In genomic region chr2:207394812-207395534, GRCh38 we compare ENCODE assay signal across 8 cellular contexts.
A peak's percentile ranks its signal among the peaks of the same experiment; 100 is the strongest.
DNase-seq lines count a peak whose midpoint lies in the region; TF ChIP-seq lines count a peak whose summit lies in the region.

No MANE protein-coding gene starts in this region.

- no peak overlapping the region for H4K5ac ChIP-seq in mesendoderm (ENCODE audit: low read length)

- H3K9me3 ChIP-seq in left ventricle myocardium inferior (replicated peaks), result no peaks in the 10 kb centered on the region

- H3K36me3 Mint-ChIP-seq in progenitor cell of endocrine pancreas (ENCODE audit: insufficient read depth), result no peaks in the 10 kb centered on the region

- no peak overlapping the region for H3K27ac ChIP-seq in mesendoderm (ENCODE audit: low read depth, low read length)
- no peak overlapping the region for H3K27ac ChIP-seq in left ventricle myocardium inferior (replicated peaks)

- no peak overlapping the region for H2BK120ac ChIP-seq in mesendoderm (ENCODE audit: low read depth, low read length)

- H3K4me3 ChIP-seq in astrocyte of the spinal cord (ENCODE audit: low read depth, low read length) (no peak overlapping the region), retinal pigment epithelial cell (ENCODE audit: low read length) (no peak overlapping the region), mesendoderm (ENCODE audit: low read length) (no peak overlapping the region), left ventricle myocardium inferior (no peak overlapping the region)

- H3K79me2 ChIP-seq in mesendoderm (ENCODE audit: control insufficient read depth, insufficient read depth, low read length), result no peaks in the 10 kb centered on the region

- H3K56ac ChIP-seq in mesendoderm (ENCODE audit: low read length), result no peak overlapping the region

- H3K4me2 ChIP-seq in mesendoderm (ENCODE audit: low read length), result no peak overlapping the region

- no peaks in the 10 kb centered on the region for H3K4me1 ChIP-seq in mesendoderm (ENCODE audit: control insufficient read depth, low read depth, low read length)
- H3K4me1 ChIP-seq in left ventricle myocardium inferior, result peaks cover 8% of the 10 kb centered on the region

- H3K4me1 Mint-ChIP-seq in progenitor cell of endocrine pancreas (ENCODE audit: low read depth), result peaks cover 4% of the 10 kb centered on the region

- DNase-seq in EL (peak; percentile 99), LoVo (ENCODE audit: low spot score) (peak; percentile 79), astrocyte of the spinal cord (ENCODE audit: low read depth, low spot score) (peak; percentile 97), retinal pigment epithelial cell (ENCODE audit: low read depth) (peak; percentile 62), DMS79 treated with DMSO at 0.1 percent for 48 hours (lab: John Stamatoyannopoulos, UW) (no peak), mesendoderm (no peak), progenitor cell of endocrine pancreas (ENCODE audit: low spot score, unreplicated experiment) (no peak), left ventricle myocardium inferior (no peak)

- H3K36me3 ChIP-seq in mesendoderm (ENCODE audit: control insufficient read depth, insufficient read depth, low read length) (no peaks in the 10 kb centered on the region), left ventricle myocardium inferior (no peaks in the 10 kb centered on the region)

- H3K27me3 ChIP-seq in mesendoderm (ENCODE audit: insufficient read depth, low read length, poor library complexity) (no peaks in the 10 kb centered on the region), left ventricle myocardium inferior (ENCODE audit: low read depth) (no peaks in the 10 kb centered on the region)

- H3K27me3 Mint-ChIP-seq in progenitor cell of endocrine pancreas, result no peaks in the 10 kb centered on the region

- H4K8ac ChIP-seq in mesendoderm (ENCODE audit: low read depth, low read length), result no peak overlapping the region

- in situ Hi-C loops in astrocyte of the spinal cord (cut with HindIII; ENCODE audit: low sequenced_read_pairs), result no loop called here

- H2AK5ac ChIP-seq in mesendoderm (ENCODE audit: low read length), result no peak overlapping the region

- no peaks in the 10 kb centered on the region for H3K79me1 ChIP-seq in mesendoderm (ENCODE audit: low read length)

- TF ChIP-seq CTCF in astrocyte of the spinal cord (IDR thresholded peaks at IDR 0.05; ENCODE audit: low read depth, low read length) (no peak), retinal pigment epithelial cell (conservative IDR thresholded peaks at IDR 0.05; ENCODE audit: low read depth, low read length) (no peak), progenitor cell of endocrine pancreas (IDR thresholded peaks at IDR 0.05; ENCODE audit: unreplicated experiment) (no peak), left ventricle myocardium inferior (IDR thresholded peaks at IDR 0.05; ENCODE audit: borderline replicate concordance) (no peak)

- no CpG with 5 or more reads among the region's 7 CpGs for WGBS in mesendoderm (ENCODE audit: extremely low coverage, insufficient coverage, low lambda C conversion rate)

- no peak overlapping the region for H3K27ac Mint-ChIP-seq in progenitor cell of endocrine pancreas

- no peak overlapping the region for H3K4ac ChIP-seq in mesendoderm (ENCODE audit: low read depth, low read length)

- no peak overlapping the region for H3K4me3 Mint-ChIP-seq in progenitor cell of endocrine pancreas (ENCODE audit: low read depth)

- no peak overlapping the region for H3K9ac ChIP-seq in mesendoderm (ENCODE audit: low read length)

- H3K18ac ChIP-seq in mesendoderm (ENCODE audit: low read length), result no peak overlapping the region

- no peak overlapping the region for H2BK15ac ChIP-seq in mesendoderm (replicated peaks; ENCODE audit: low read depth)

- intact Hi-C loops in left ventricle myocardium inferior (cut with micrococcal nuclease), result no loop called here

- H3K9me3 Mint-ChIP-seq in progenitor cell of endocrine pancreas (ENCODE audit: low read depth), result peaks cover 7% of the 10 kb centered on the region

- H3K23ac ChIP-seq in mesendoderm (ENCODE audit: low read length), result no peak overlapping the region

- no peak overlapping the region for H2BK5ac ChIP-seq in mesendoderm (ENCODE audit: low read length)

Comparison
In these comparisons a context has a peak if more than half of its experiments do, and no peak if none do; other contexts are left out.
1. DNase-seq: peak in EL (single experiment), LoVo (single experiment), astrocyte of the spinal cord (single experiment) and retinal pigment epithelial cell (single experiment); none in DMS79 treated with DMSO at 0.1 percent for 48 hours (single experiment), mesendoderm (single experiment), progenitor cell of endocrine pancreas (single experiment) and left ventricle myocardium inferior (single experiment).